1 cellular context compared by ENCODE assay signal in genomic region chr2:12006841-12007240, GRCh38.
A peak's percentile ranks its signal among the peaks of the same experiment; 100 is the strongest.
TF ChIP-seq lines count a peak whose summit lies in the region.

No MANE protein-coding gene starts in this region.

TF ChIP-seq in K562, 482 proteins besides CTCF, POLR2A, EP300 and RAD21 (continued from another document):
- TF ChIP-seq ZBTB33 (CRISPR knock-in tag; IDR thresholded peaks at IDR 0.05): no peak
- TF ChIP-seq XRCC3 (IDR thresholded peaks at IDR 0.05): no peak
- TF ChIP-seq CEBPB (tag; IDR thresholded peaks at IDR 0.05): 0 out of 2 replicates have a peak, but pooled peaks have one; percentile 32
- TF ChIP-seq ATF3 (IDR thresholded peaks at IDR 0.05): peak; percentile 77
- no peak for TF ChIP-seq ATF3 (CRISPR knock-in tag; conservative IDR thresholded peaks at IDR 0.05)
- TF ChIP-seq ATF7 (IDR thresholded peaks at IDR 0.05): peak; percentile 27; the same call in 1 of the 2 replicates
- no peak for TF ChIP-seq HNRNPLL (IDR thresholded peaks at IDR 0.05; ENCODE audit: low read depth, low read length, poor library complexity, severe bottlenecking)
- 0 out of 2 replicates have a peak, but pooled peaks have one; percentile 14 for TF ChIP-seq TEAD4 (IDR thresholded peaks at IDR 0.05; ENCODE audit: low read length)
- TF ChIP-seq TEAD4 (CRISPR knock-in tag; IDR thresholded peaks at IDR 0.05; ENCODE audit: borderline replicate concordance): no peak
- no peak for TF ChIP-seq RBM17 (IDR thresholded peaks at IDR 0.05; ENCODE audit: borderline replicate concordance, low read depth, low read length)
- TF ChIP-seq MAZ (CRISPR knock-in tag; conservative IDR thresholded peaks at IDR 0.05 in 1 of 2, IDR thresholded peaks at IDR 0.05 in 1 of 2): no peak
- no peak for TF ChIP-seq CHD7 (IDR thresholded peaks at IDR 0.05; ENCODE audit: low read depth, low read length)
- peak; percentile 56 for TF ChIP-seq JUND (IDR thresholded peaks at IDR 0.05; ENCODE audit: borderline replicate concordance, low read depth, low read length)
- TF ChIP-seq JUND (tag; IDR thresholded peaks at IDR 0.05; ENCODE audit: borderline replicate concordance, low read depth, low read length): peak; percentile 56; the same call in 1 of the 3 replicates
- no peak for TF ChIP-seq E2F1 (CRISPR knock-in tag; IDR thresholded peaks at IDR 0.05)
- no peak for TF ChIP-seq ZNF507 (tag; conservative IDR thresholded peaks at IDR 0.05)
